In genomic region chr20:44210422-44211176, GRCh38 we compare ENCODE assay signal across 8 cellular contexts. TPM values are rescaled to one million over a fixed set of nuclear protein-coding genes. Genes with fewer than 3 reads are reported as not detected.
DNase-seq lines count a peak whose midpoint lies in the region; ATAC-seq and TF ChIP-seq lines count a peak whose summit lies in the region.

TSS of gene OSER1 (minus strand) at chr20:44210771. CDS start at chr20:44206957, 3,814 bp downstream.

- intact Hi-C loops in testis (cut with DNase I; ENCODE audit: low total_unique reads), result no loop called here

- H3K27ac Mint-ChIP-seq in activated naive CD4-positive, alpha-beta T cell treated with anti-CD3 and anti-CD28 coated beads, Interleukin-2, amount 50 U/mL, for 24 hours, result peak within 1 kb of the TSS; percentile 97

- H3K27ac ChIP-seq in testis, result peak within 1 kb of the TSS; percentile 94 to 96

- WGBS in testis, 2 donors, result 0 to 1% methylated on average over 29 to 76 of the region's 78 CpGs

- peaks cover 11% of the 10 kb centered on the region for H3K36me3 Mint-ChIP-seq in activated naive CD4-positive, alpha-beta T cell treated with anti-CD3 and anti-CD28 coated beads, Interleukin-2, amount 50 U/mL, for 24 hours

- H3K4me3 ChIP-seq in GM06990 (replicated peaks; ENCODE audit: low read depth, low read length) (peak within 1 kb of the TSS; percentile 81), testis (peak within 1 kb of the TSS; percentile 91 to 99)

- H3K27me3 ChIP-seq in GM06990 (replicated peaks; ENCODE audit: control insufficient read depth, insufficient read depth, low read length), result no peaks in the 10 kb centered on the region
- no peaks in the 10 kb centered on the region for H3K27me3 ChIP-seq in testis

- peaks cover 22% of the 10 kb centered on the region for H3K4me1 ChIP-seq in testis

- peaks cover 74% of the 10 kb centered on the region for H3K4me1 Mint-ChIP-seq in activated naive CD4-positive, alpha-beta T cell treated with anti-CD3 and anti-CD28 coated beads, Interleukin-2, amount 50 U/mL, for 24 hours

- DNase-seq in GM06990 (ENCODE audit: extremely low read depth, insufficient read length) (peak; percentile 97), NCI-H1092 (lab: John Stamatoyannopoulos, UW) (peak; percentile 96), glomerular endothelial cell (ENCODE audit: extremely low read depth, low read depth, low spot score) (no peak), omental fat pad (ENCODE audit: low spot score) (peak; percentile 91), testis (peak; percentile 98)

- no peaks in the 10 kb centered on the region for H3K27me3 Mint-ChIP-seq in activated naive CD4-positive, alpha-beta T cell treated with anti-CD3 and anti-CD28 coated beads, Interleukin-2, amount 50 U/mL, for 24 hours

- no peaks in the 10 kb centered on the region for H3K9me3 ChIP-seq in testis

- ATAC-seq in HG02588 (IDR thresholded peaks at IDR 0.05; ENCODE audit: unreplicated experiment) (peak; percentile 84), SK-N-SH treated with all-trans-retinoic acid at 6 μM for 48 hours (peak; percentile 90), omental fat pad (ENCODE audit: low FRiP score) (peak; percentile 96)

- H3K36me3 ChIP-seq in GM06990 (ENCODE audit: control insufficient read depth, insufficient read depth, low read length), result no peaks in the 10 kb centered on the region; the same call in 1 of the 2 replicates
- H3K36me3 ChIP-seq in testis (ENCODE audit: low read depth, missing control alignments), result no peaks in the 10 kb centered on the region

- peak within 1 kb of the TSS; percentile 95 for H3K4me3 Mint-ChIP-seq in activated naive CD4-positive, alpha-beta T cell treated with anti-CD3 and anti-CD28 coated beads, Interleukin-2, amount 50 U/mL, for 24 hours

- TF ChIP-seq CTCF in GM06990 (IDR thresholded peaks at IDR 0.05; ENCODE audit: insufficient read depth, low read length, poor library complexity, severe bottlenecking), result no peak
- no peak for TF ChIP-seq CTCF in omental fat pad (IDR thresholded peaks at IDR 0.05)
- no peak for TF ChIP-seq CTCF in testis (IDR thresholded peaks at IDR 0.05)

- TF ChIP-seq POLR2A in testis (IDR thresholded peaks at IDR 0.05), result peak; percentile 74

- no peaks in the 10 kb centered on the region for H3K9me3 Mint-ChIP-seq in activated naive CD4-positive, alpha-beta T cell treated with anti-CD3 and anti-CD28 coated beads, Interleukin-2, amount 50 U/mL, for 24 hours

TF ChIP-seq in SK-N-SH treated with all-trans-retinoic acid at 6 μM for 48 hours, 23 proteins besides CTCF, POLR2A, EP300 and RAD21:
- TF ChIP-seq PPARA (CRISPR knock-in tag; IDR thresholded peaks at IDR 0.05; ENCODE audit: borderline replicate concordance) (no peak), BACH2 (CRISPR knock-in tag; IDR thresholded peaks at IDR 0.05; ENCODE audit: borderline replicate concordance) (no peak), CSRNP3 (CRISPR knock-in tag; IDR thresholded peaks at IDR 0.05) (no peak), RARB (CRISPR knock-in tag; IDR thresholded peaks at IDR 0.05) (no peak), TSHZ2 (CRISPR knock-in tag; IDR thresholded peaks at IDR 0.05) (peak; percentile 16; the same call in 1 of the 2 replicates), ZNF70 (CRISPR knock-in tag; IDR thresholded peaks at IDR 0.05) (no peak)

RNA-seq across cellular contexts. Expression of gene OSER1, which starts in this region (rescaled TPM):
- total RNA-seq in glomerular endothelial cell (25.6 and 33.9 TPM in 2 replicates), omental fat pad (10 to 100 TPM; 42.8 to 65.0 (median 49.7) TPM), testis (10 to 100 TPM; 79.0 to 80.4 TPM)
- polyA plus RNA-seq in testis (ENCODE audit: insufficient read depth, low read depth, low replicate concordance), result 195 TPM
